Comparison of ENCODE assay signal across 15 cellular contexts in genomic region chr9:21856301-21857094, GRCh38. TPM values are rescaled to one million over a fixed set of nuclear protein-coding genes. Genes with fewer than 3 reads are reported as not detected.
DNase-seq lines count a peak whose midpoint lies in the region; ATAC-seq and TF ChIP-seq lines count a peak whose summit lies in the region.
"Had no signal": no experiment of that assay in that cellular context is flagged by ENCODE, and none has a peak within 500 bp of the region (broad histone marks: within the 10 kb centered on the region; RNA-seq: fewer than 3 reads in every experiment).

No MANE protein-coding gene starts in this region.

- no peaks in the 10 kb centered on the region for H4K20me1 ChIP-seq in fibroblast of lung (ENCODE audit: control insufficient read depth, extremely low read depth, insufficient read depth, low read length)

- ATAC-seq in RWPE2 (ENCODE audit: low read depth): no peak
- ATAC-seq in omental fat pad (ENCODE audit: low FRiP score): no peak
- ATAC-seq in GM18907 (IDR thresholded peaks at IDR 0.05; ENCODE audit: unreplicated experiment): no peak

- no peak overlapping the region for H2AFZ ChIP-seq in fibroblast of lung (ENCODE audit: low read length)

- TF ChIP-seq CTCF in RWPE2 (IDR thresholded peaks at IDR 0.05; ENCODE audit: poor library complexity, severe bottlenecking) (no peak), fibroblast of lung (conservative IDR thresholded peaks at IDR 0.05 in 1 of 2, IDR thresholded peaks at IDR 0.05 in 1 of 2; ENCODE audit: low read depth in 1 of 2, low read length in 2 of 2) (no peak), omental fat pad (IDR thresholded peaks at IDR 0.05) (no peak)

- H3K9me3 ChIP-seq in RWPE2 (ENCODE audit: severe bottlenecking): no peaks in the 10 kb centered on the region
- H3K9me3 ChIP-seq in fibroblast of lung (ENCODE audit: control insufficient read depth, insufficient read depth, low read depth, low read length): no peaks in the 10 kb centered on the region
- H3K9me3 ChIP-seq: right atrium auricular region, SJSA1, thyroid gland had no signal

- H3K36me3 ChIP-seq in RWPE2 (ENCODE audit: low read depth) (peaks cover 82% of the 10 kb centered on the region), fibroblast of lung (ENCODE audit: control insufficient read depth, insufficient read depth, low read length) (peaks cover 8% of the 10 kb centered on the region)

- no peaks in the 10 kb centered on the region for H3K27me3 ChIP-seq in RWPE2 (ENCODE audit: insufficient read depth, poor library complexity, severe bottlenecking)
- no peaks in the 10 kb centered on the region for H3K27me3 ChIP-seq in fibroblast of lung (ENCODE audit: control insufficient read depth, insufficient read depth, low read length)
- H3K27me3 ChIP-seq: right atrium auricular region, SJSA1, thyroid gland had no signal

- peak overlapping the region; percentile 59 for H3K27ac ChIP-seq in RWPE2 (ENCODE audit: poor library complexity, severe bottlenecking)
- peak overlapping the region; percentile 49 for H3K27ac ChIP-seq in fibroblast of lung (ENCODE audit: insufficient read depth, low read length)
- H3K27ac ChIP-seq: right atrium auricular region, SJSA1, thyroid gland had no signal

- H3K4me1 ChIP-seq in RWPE2 (ENCODE audit: insufficient read depth, poor library complexity, severe bottlenecking) (peaks cover 34% of the 10 kb centered on the region), fibroblast of lung (ENCODE audit: control insufficient read depth, extremely low read depth, insufficient read depth, low read length) (peaks cover 16% of the 10 kb centered on the region)
- H3K4me1 ChIP-seq: right atrium auricular region, thyroid gland had no signal

- H3K4me2 ChIP-seq in fibroblast of lung (ENCODE audit: extremely low read depth, insufficient read depth, low read length): peak overlapping the region; percentile 36

- DNase-seq in EH (ENCODE audit: low read depth) (peak; percentile 58), RWPE2 (ENCODE audit: low spot score) (no peak), fibroblast of lung (ENCODE audit: low read depth in 2 of 2) (peak; percentile 29 to 31), renal cortical epithelial cell (ENCODE audit: low read depth) (peak; percentile 27), DMS79 treated with DMSO at 0.1 percent for 48 hours (lab: John Stamatoyannopoulos, UW) (no peak), omental fat pad (ENCODE audit: low spot score) (no peak)
- DNase-seq: amygdala; CD4-positive, alpha-beta memory T cell; H7; NCI-H1694 treated with DMSO at 0.1 percent for 48 hours; NCI-H446 treated with DMSO at 0.1 percent for 48 hours; thyroid gland had no signal

- H3K4me3 ChIP-seq in RWPE2 (ENCODE audit: severe bottlenecking) (no peak overlapping the region), fibroblast of lung (replicated peaks in 1 of 4; ENCODE audit: control extremely low read depth in 1 of 4, insufficient read depth in 1 of 4, low read depth in 3 of 4, low read length in 4 of 4) (no peak overlapping the region)
- H3K4me3 ChIP-seq: right atrium auricular region, SJSA1, thyroid gland had no signal

- H3K9ac ChIP-seq in fibroblast of lung (ENCODE audit: insufficient read depth, low read length): no peak overlapping the region

- no peaks in the 10 kb centered on the region for H3K79me2 ChIP-seq in fibroblast of lung (ENCODE audit: control insufficient read depth, insufficient read depth, low read length)

RNA-seq across cellular contexts. Expression of gene MTAP, which starts 54.1 kb away (rescaled TPM):
- total RNA-seq in fibroblast of lung (27.6 and 28.8 TPM in 2 replicates), renal cortical epithelial cell (42.6 and 59.4 TPM in 2 replicates), omental fat pad (10 to 100 TPM; 22.2 to 27.0 (median 25.4) TPM)
- 20.0 and 31.1 TPM in 2 replicates for polyA plus RNA-seq in fibroblast of lung
- polyA plus RNA-seq in fibroblast of lung (2012): 15.9 and 26.2 TPM in 2 replicates
- 21.1 and 22.6 TPM in 2 replicates for polyA minus RNA-seq in fibroblast of lung (ENCODE audit: low replicate concordance)

Comparison
In these comparisons a context has a peak if more than half of its experiments do, and no peak if none do; other contexts are left out.
1. DNase-seq: peak in EH (single experiment), fibroblast of lung (2 of 2) and renal cortical epithelial cell (single experiment); none in RWPE2 (single experiment), DMS79 treated with DMSO at 0.1 percent for 48 hours (single experiment) and omental fat pad (single experiment).